In the genomic region with DNA sequence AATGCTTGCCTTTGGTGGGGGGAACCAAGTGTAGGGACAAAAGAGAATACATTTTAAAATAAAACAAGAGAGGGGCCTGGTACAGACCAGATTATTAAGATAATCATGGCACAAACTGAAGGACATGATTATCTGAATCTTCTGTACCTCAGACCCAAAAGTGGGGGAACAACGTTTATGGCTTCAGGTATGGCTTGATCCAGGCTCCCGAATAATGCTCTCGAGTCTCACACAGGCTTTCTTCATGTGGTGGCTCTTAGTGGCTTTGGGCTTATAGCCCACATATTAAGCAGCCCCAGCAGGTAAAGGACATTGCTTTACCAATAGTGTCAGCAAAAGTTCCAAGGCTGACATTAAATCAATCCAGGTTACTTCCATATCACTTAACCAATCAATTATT, we compare ENCODE assay signal across 20 cellular contexts.
DNase-seq lines count a peak whose midpoint lies in the region; ATAC-seq, FAIRE-seq and TF ChIP-seq lines count a peak whose summit lies in the region.
"Had no signal": no experiment of that assay in that cellular context is flagged by ENCODE, and none has a peak within 500 bp of the region (broad histone marks: within the 10 kb centered on the region; RNA-seq: fewer than 3 reads in every experiment).

No MANE protein-coding gene starts in this region.

- H3K9ac ChIP-seq in K562 (ENCODE audit: insufficient read depth in 1 of 2, low read depth in 2 of 2, low read length in 2 of 2): no peak overlapping the region
- H3K9ac ChIP-seq: BLaER1 had no signal

- CTCF ChIA-PET in HEK293T (lab: Yijun Ruan, JAX): no interaction called here
- CTCF ChIA-PET in K562 (lab: Yijun Ruan, JAX; ENCODE audit: low intra/inter-chr PET ratio): no interaction called here

- H4K20me1 ChIP-seq in K562 (replicated peaks; ENCODE audit: control insufficient read depth, insufficient read depth, low read length): no peaks in the 10 kb centered on the region
- H4K20me1 ChIP-seq: BLaER1 had no signal

- H3K27me3 Mint-ChIP-seq in stimulated activated naive CD8-positive, alpha-beta T cell treated with anti-CD3 and anti-CD28 coated beads, Interleukin-15, amount 100 ng/mL, for 72 hours: no peaks in the 10 kb centered on the region

- no peak overlapping the region for H3K4me2 ChIP-seq in K562 (ENCODE audit: insufficient read depth, low read length)
- H3K4me2 ChIP-seq: BLaER1 had no signal

- no peaks in the 10 kb centered on the region for H3K9me1 ChIP-seq in K562 (ENCODE audit: control insufficient read depth, insufficient read depth, low read length)

- H3K4me3 ChIP-seq in K562: no peak overlapping the region
- H3K4me3 ChIP-seq: BLaER1 had no signal

- H3K4me3 Mint-ChIP-seq in stimulated activated naive CD8-positive, alpha-beta T cell treated with anti-CD3 and anti-CD28 coated beads, Interleukin-15, amount 100 ng/mL, for 72 hours: no peak overlapping the region
- H3K4me3 Mint-ChIP-seq: CD14-positive monocyte; CD4-positive, alpha-beta memory T cell; CD4-positive, CD25-positive, alpha-beta regulatory T cell; CD8-positive, alpha-beta memory T cell had no signal

- no peak overlapping the region for H2AFZ ChIP-seq in K562 (ENCODE audit: low read depth, low read length)

- DNase-seq in HEK293T (ENCODE audit: extremely low spot score): no peak
- peak in 1 of 4 experiments; percentile 8 for DNase-seq in K562 (ENCODE audit: extremely low read depth in 1 of 4, low spot score in 3 of 4)
- DNase-seq in urothelium cell line (ENCODE audit: low spot score): no peak
- no peak for DNase-seq in stimulated activated naive CD8-positive, alpha-beta T cell treated with anti-CD3 and anti-CD28 coated beads, Interleukin-15, amount 100 ng/mL, for 72 hours
- no peak for DNase-seq in RCC 7860 (ENCODE audit: low spot score)
- DNase-seq: 8988T; ACHN; BE2C; C1 segment of cervical spinal cord; CD4-positive, alpha-beta memory T cell; CD8-positive, alpha-beta memory T cell; COR-L47; DMS 273 treated with DMSO at 0.1 percent for 48 hours; DMS79 treated with DMSO at 0.1 percent for 48 hours; GF-D8 had no signal

- H3K36me3 ChIP-seq in K562 (ENCODE audit: control insufficient read depth, insufficient read depth, low read length): no peaks in the 10 kb centered on the region
- H3K36me3 ChIP-seq: BE2C, BLaER1 had no signal

- no peaks in the 10 kb centered on the region for H3K4me1 ChIP-seq in K562 (replicated peaks in 1 of 2; ENCODE audit: control insufficient read depth in 2 of 2, insufficient read depth in 2 of 2, low read length in 2 of 2)
- H3K4me1 ChIP-seq: BE2C, BLaER1 had no signal

- POLR2A ChIA-PET in HEK293T (lab: Yijun Ruan, JAX) (no interaction called here), K562 (lab: Yijun Ruan, JAX) (no interaction called here)

- FAIRE-seq in K562 (lab: Jason Lieb, UNC): no peak
- peak; percentile 77 for FAIRE-seq in urothelium cell line (lab: Jason Lieb, UNC)
- FAIRE-seq in RCC 7860 (lab: Jason Lieb, UNC): no peak
- FAIRE-seq: GM12891, GM19239 had no signal

- no peaks in the 10 kb centered on the region for H3K9me3 ChIP-seq in K562 (replicated peaks; ENCODE audit: control insufficient read depth, insufficient read depth, low read depth, low read length)
- H3K9me3 ChIP-seq: BE2C had no signal

- H3K27ac ChIP-seq in K562 (ENCODE audit: extremely low read depth, low read depth, low read length): no peak overlapping the region
- H3K27ac ChIP-seq: BLaER1 had no signal

- no peaks in the 10 kb centered on the region for H3K79me2 ChIP-seq in K562 (ENCODE audit: control insufficient read depth, insufficient read depth, low read length)

- no peak for TF ChIP-seq CTCF in K562 (IDR thresholded peaks at IDR 0.05 in 2 of 3, conservative IDR thresholded peaks at IDR 0.05 in 1 of 3; ENCODE audit: insufficient read depth in 2 of 3, low read depth in 1 of 3, low read length in 3 of 3)

- WGBS in K562 (ENCODE audit: insufficient coverage, low coverage, missing lambda C conversion rate): 5% methylated on average over 3 of the region's 3 CpGs

- in situ Hi-C loops in K562 (cut with MboI): no loop called here

- H3K9me3 Mint-ChIP-seq in stimulated activated naive CD8-positive, alpha-beta T cell treated with anti-CD3 and anti-CD28 coated beads, Interleukin-15, amount 100 ng/mL, for 72 hours: peaks cover 6 to 7% of the 10 kb centered on the region in 2 donors

- no peak for TF ChIP-seq RAD21 in K562 (CRISPR knock-in tag; conservative IDR thresholded peaks at IDR 0.05 in 1 of 2, IDR thresholded peaks at IDR 0.05 in 1 of 2)

- no peak overlapping the region for H3K27ac Mint-ChIP-seq in stimulated activated naive CD8-positive, alpha-beta T cell treated with anti-CD3 and anti-CD28 coated beads, Interleukin-15, amount 100 ng/mL, for 72 hours
- H3K27ac Mint-ChIP-seq: CD4-positive, alpha-beta memory T cell; CD4-positive, CD25-positive, alpha-beta regulatory T cell; CD8-positive, alpha-beta memory T cell had no signal

- BruUV-seq in K562 (replicated peaks; lab: Mats Ljungman, UMichigan): no TSS peak

- ATAC-seq in K562: no peak
- no peak for ATAC-seq in stimulated activated naive CD8-positive, alpha-beta T cell treated with anti-CD3 and anti-CD28 coated beads, Interleukin-15, amount 100 ng/mL, for 72 hours

- intact Hi-C loops in K562 (cut with micrococcal nuclease): no loop called here

- H3K27me3 ChIP-seq in K562 (ENCODE audit: control insufficient read depth in 2 of 2, insufficient read depth in 2 of 2, low read length in 2 of 2): peaks cover 8 to 15% of the 10 kb centered on the region in 2 experiments; a peak in 3 of 5 replicates
- H3K27me3 ChIP-seq: BE2C, BLaER1 had no signal

- no peaks in the 10 kb centered on the region for H3K4me1 Mint-ChIP-seq in stimulated activated naive CD8-positive, alpha-beta T cell treated with anti-CD3 and anti-CD28 coated beads, Interleukin-15, amount 100 ng/mL, for 72 hours
- H3K4me1 Mint-ChIP-seq: CD14-positive monocyte; CD4-positive, alpha-beta memory T cell; CD4-positive, CD25-positive, alpha-beta regulatory T cell; CD8-positive, alpha-beta memory T cell had no signal

- no peak for TF ChIP-seq EP300 in K562 (IDR thresholded peaks at IDR 0.05; ENCODE audit: low read length)

- TF ChIP-seq POLR2A in K562 (conservative IDR thresholded peaks at IDR 0.05): no peak

TF ChIP-seq in HEK293T, 16 proteins besides CTCF, POLR2A, EP300 and RAD21:
- no peak for TF ChIP-seq CTBP1 (IDR thresholded peaks at IDR 0.05; ENCODE audit: borderline replicate concordance)
- TF ChIP-seq, protein P1, sequence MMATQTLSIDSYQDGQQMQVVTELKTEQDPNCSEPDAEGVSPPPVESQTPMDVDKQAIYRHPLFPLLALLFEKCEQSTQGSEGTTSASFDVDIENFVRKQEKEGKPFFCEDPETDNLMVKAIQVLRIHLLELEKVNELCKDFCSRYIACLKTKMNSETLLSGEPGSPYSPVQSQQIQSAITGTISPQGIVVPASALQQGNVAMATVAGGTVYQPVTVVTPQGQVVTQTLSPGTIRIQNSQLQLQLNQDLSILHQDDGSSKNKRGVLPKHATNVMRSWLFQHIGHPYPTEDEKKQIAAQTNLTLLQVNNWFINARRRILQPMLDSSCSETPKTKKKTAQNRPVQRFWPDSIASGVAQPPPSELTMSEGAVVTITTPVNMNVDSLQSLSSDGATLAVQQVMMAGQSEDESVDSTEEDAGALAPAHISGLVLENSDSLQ (IDR thresholded peaks at IDR 0.05): peak; percentile 29; the same call in 1 of the 2 replicates

TF ChIP-seq in K562, 482 proteins besides CTCF, POLR2A, EP300 and RAD21:
- no peak for TF ChIP-seq ZNF507 (tag; conservative IDR thresholded peaks at IDR 0.05)
- TF ChIP-seq ILF3 (IDR thresholded peaks at IDR 0.05; ENCODE audit: borderline replicate concordance): no peak
- TF ChIP-seq ZNF134 (CRISPR knock-in tag; conservative IDR thresholded peaks at IDR 0.05): no peak
- TF ChIP-seq, protein P2, sequence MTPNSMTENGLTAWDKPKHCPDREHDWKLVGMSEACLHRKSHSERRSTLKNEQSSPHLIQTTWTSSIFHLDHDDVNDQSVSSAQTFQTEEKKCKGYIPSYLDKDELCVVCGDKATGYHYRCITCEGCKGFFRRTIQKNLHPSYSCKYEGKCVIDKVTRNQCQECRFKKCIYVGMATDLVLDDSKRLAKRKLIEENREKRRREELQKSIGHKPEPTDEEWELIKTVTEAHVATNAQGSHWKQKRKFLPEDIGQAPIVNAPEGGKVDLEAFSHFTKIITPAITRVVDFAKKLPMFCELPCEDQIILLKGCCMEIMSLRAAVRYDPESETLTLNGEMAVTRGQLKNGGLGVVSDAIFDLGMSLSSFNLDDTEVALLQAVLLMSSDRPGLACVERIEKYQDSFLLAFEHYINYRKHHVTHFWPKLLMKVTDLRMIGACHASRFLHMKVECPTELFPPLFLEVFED (CRISPR knock-in tag; conservative IDR thresholded peaks at IDR 0.05): no peak
- no peak for TF ChIP-seq ZNF444 (CRISPR knock-in tag; IDR thresholded peaks at IDR 0.05)
- TF ChIP-seq RBM25 (IDR thresholded peaks at IDR 0.05; ENCODE audit: low read depth, low read length, severe bottlenecking): peak; percentile 53
- TF ChIP-seq, protein P3, sequence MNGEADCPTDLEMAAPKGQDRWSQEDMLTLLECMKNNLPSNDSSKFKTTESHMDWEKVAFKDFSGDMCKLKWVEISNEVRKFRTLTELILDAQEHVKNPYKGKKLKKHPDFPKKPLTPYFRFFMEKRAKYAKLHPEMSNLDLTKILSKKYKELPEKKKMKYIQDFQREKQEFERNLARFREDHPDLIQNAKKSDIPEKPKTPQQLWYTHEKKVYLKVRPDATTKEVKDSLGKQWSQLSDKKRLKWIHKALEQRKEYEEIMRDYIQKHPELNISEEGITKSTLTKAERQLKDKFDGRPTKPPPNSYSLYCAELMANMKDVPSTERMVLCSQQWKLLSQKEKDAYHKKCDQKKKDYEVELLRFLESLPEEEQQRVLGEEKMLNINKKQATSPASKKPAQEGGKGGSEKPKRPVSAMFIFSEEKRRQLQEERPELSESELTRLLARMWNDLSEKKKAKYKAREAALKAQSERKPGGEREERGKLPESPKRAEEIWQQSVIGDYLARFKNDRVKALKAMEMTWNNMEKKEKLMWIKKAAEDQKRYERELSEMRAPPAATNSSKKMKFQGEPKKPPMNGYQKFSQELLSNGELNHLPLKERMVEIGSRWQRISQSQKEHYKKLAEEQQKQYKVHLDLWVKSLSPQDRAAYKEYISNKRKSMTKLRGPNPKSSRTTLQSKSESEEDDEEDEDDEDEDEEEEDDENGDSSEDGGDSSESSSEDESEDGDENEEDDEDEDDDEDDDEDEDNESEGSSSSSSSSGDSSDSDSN (IDR thresholded peaks at IDR 0.05; ENCODE audit: borderline replicate concordance in 1 of 2, low read depth in 2 of 2, low read length in 2 of 2): no peak
- TF ChIP-seq CBX2 (IDR thresholded peaks at IDR 0.05; ENCODE audit: insufficient read depth, low read length, poor library complexity, severe bottlenecking): no peak
